8 cellular contexts compared by ENCODE assay signal in genomic region chr3:190696777-190697501, GRCh38.
DNase-seq lines count a peak whose midpoint lies in the region; ATAC-seq, FAIRE-seq and TF ChIP-seq lines count a peak whose summit lies in the region.

No MANE protein-coding gene starts in this region.

- H3K4me3 ChIP-seq in SU-DHL-6 (ENCODE audit: insufficient read depth, low read length, poor library complexity, severe bottlenecking) (no peak overlapping the region), hepatocyte (no peak overlapping the region)

- H3K9ac ChIP-seq in SU-DHL-6 (ENCODE audit: low read length) = no peak overlapping the region

- peaks cover 13% of the 10 kb centered on the region for H3K4me1 ChIP-seq in hepatocyte (ENCODE audit: insufficient read depth)

- H3K27me3 ChIP-seq in SU-DHL-6 (ENCODE audit: low read length) = no peaks in the 10 kb centered on the region
- H3K27me3 ChIP-seq in hepatocyte = peaks cover 3% of the 10 kb centered on the region

- H3K27ac ChIP-seq in SU-DHL-6 (ENCODE audit: low read depth, low read length) (no peak overlapping the region), hepatocyte (no peak overlapping the region)

- H3K36me3 ChIP-seq in SU-DHL-6 (ENCODE audit: low read length) = no peaks in the 10 kb centered on the region
- H3K36me3 ChIP-seq in hepatocyte (replicated peaks; ENCODE audit: insufficient read depth, low read depth) = no peaks in the 10 kb centered on the region

- no peaks in the 10 kb centered on the region for H3K9me2 ChIP-seq in SU-DHL-6 (replicated peaks; ENCODE audit: insufficient read depth, low read length)
- no peaks in the 10 kb centered on the region for H3K9me2 ChIP-seq in hepatocyte (replicated peaks; ENCODE audit: insufficient read depth)

- peak; percentile 57 for TF ChIP-seq CTCF in AG09319 (IDR thresholded peaks at IDR 0.05; ENCODE audit: low read depth, low read length)
- peak; percentile 36 for TF ChIP-seq CTCF in SU-DHL-6 (IDR thresholded peaks at IDR 0.05; ENCODE audit: insufficient read depth, low read length, poor library complexity, severe bottlenecking)
- TF ChIP-seq CTCF in hepatocyte (IDR thresholded peaks at IDR 0.05; ENCODE audit: poor library complexity) = peak; percentile 63

- peak overlapping the region; percentile 9 for H2AFZ ChIP-seq in SU-DHL-6 (ENCODE audit: low read depth, low read length, severe bottlenecking)
- H2AFZ ChIP-seq in hepatocyte = no peak overlapping the region

- H3F3A ChIP-seq in SU-DHL-6 (ENCODE audit: insufficient read depth) = no peaks in the 10 kb centered on the region

- no peak for ATAC-seq in GM21447 (IDR thresholded peaks at IDR 0.05; ENCODE audit: unreplicated experiment)

- H3K4me2 ChIP-seq in SU-DHL-6 (ENCODE audit: low read depth, low read length, poor library complexity, severe bottlenecking) (peak overlapping the region; percentile 13), hepatocyte (no peak overlapping the region)

- no peak for DNase-seq in AG09319 (ENCODE audit: extremely low read depth, low read depth)
- DNase-seq in H4 (ENCODE audit: low spot score) = peak; percentile 40
- peak; percentile 58 for DNase-seq in hepatocyte (ENCODE audit: low spot score)
- DNase-seq in urothelium cell line (ENCODE audit: low spot score) = peak; percentile 18
- no peak for DNase-seq in DMS153 (lab: John Stamatoyannopoulos, UW)
- no peak for DNase-seq in stimulated activated CD4-positive, alpha-beta T cell treated with anti-CD3 and anti-CD28 coated beads, Interleukin-12 subunit alpha, Interleukin-12 subunit beta, amount 100 ng/mL, for 4 hours

- H3K9me3 ChIP-seq in SU-DHL-6 (ENCODE audit: insufficient read depth, low read length) (no peaks in the 10 kb centered on the region), hepatocyte (ENCODE audit: low read depth) (no peaks in the 10 kb centered on the region)

- H4K20me1 ChIP-seq in SU-DHL-6 (ENCODE audit: low read depth, low read length) = no peaks in the 10 kb centered on the region
- no peaks in the 10 kb centered on the region for H4K20me1 ChIP-seq in hepatocyte (ENCODE audit: insufficient read depth, poor library complexity, severe bottlenecking)

- 54% methylated on average over 7 of the region's 7 CpGs for WGBS in hepatocyte (ENCODE audit: low lambda C conversion rate, missing lambda C conversion rate)

- FAIRE-seq in urothelium cell line (lab: Jason Lieb, UNC) = no peak

- H3K79me2 ChIP-seq in SU-DHL-6 (ENCODE audit: insufficient read depth, low read length) = no peaks in the 10 kb centered on the region
- H3K79me2 ChIP-seq in hepatocyte = no peaks in the 10 kb centered on the region

Comparison
In these comparisons a context has a peak if more than half of its experiments do, and no peak if none do; other contexts are left out.
1. DNase-seq: peak in H4 (single experiment), hepatocyte (single experiment) and urothelium cell line (single experiment); none in AG09319 (single experiment), DMS153 (single experiment) and stimulated activated CD4-positive, alpha-beta T cell treated with anti-CD3 and anti-CD28 coated beads, Interleukin-12 subunit alpha, Interleukin-12 subunit beta, amount 100 ng/mL, for 4 hours (single experiment).
2. Peak in every context shown above with its lines, with median percentiles within 50 percentile points of each other: CTCF ChIP-seq.